In the genomic region with DNA sequence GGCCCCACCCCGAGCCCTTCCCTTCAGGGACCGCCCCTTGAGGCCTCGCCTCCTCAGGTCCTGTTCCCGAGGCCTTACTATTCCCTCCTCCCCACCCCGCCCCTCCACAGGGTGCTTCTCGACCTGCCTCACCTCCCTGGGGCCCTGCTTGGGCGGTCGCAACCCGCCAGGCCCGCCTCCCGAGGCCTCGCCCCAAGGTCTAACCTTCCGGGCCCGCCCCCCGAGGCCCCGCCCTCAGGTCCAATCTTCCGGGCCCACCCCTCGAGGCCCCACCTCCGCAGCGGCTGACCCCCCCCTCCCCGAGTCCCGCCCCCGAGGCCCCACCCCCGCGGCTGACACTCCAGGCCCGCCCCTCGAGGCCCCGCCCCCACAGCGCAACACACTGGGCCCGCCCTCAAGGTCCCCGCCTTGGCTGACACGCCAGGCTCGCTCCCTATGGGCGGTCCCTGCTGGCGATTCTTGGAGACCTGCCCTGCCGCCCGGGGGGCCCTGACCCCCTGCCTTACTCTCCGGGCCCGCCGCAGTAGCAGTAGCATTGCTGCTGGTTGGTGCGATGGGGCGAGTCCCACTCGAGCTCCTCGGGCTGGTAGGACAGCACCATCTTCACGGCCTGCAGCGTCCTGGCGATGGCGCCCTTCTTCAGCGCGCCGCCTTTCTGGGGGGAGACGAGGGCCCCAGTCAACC, we compare ENCODE assay signal across 8 cellular contexts. TPM values are rescaled to one million over a fixed set of nuclear protein-coding genes. Genes with fewer than 3 reads are reported as not detected.
DNase-seq lines count a peak whose midpoint lies in the region; ATAC-seq, FAIRE-seq and TF ChIP-seq lines count a peak whose summit lies in the region.

No MANE protein-coding gene starts in this region.

- no peak overlapping the region for H3K27ac ChIP-seq in endodermal cell (ENCODE audit: low read depth, low read length)

- H3K27ac Mint-ChIP-seq in endodermal cell (peak overlapping the region; percentile 83), mesothelial cell of epicardium (peak overlapping the region; percentile 89)

- H3K27me3 Mint-ChIP-seq in endodermal cell (ENCODE audit: insufficient read depth) (no peaks in the 10 kb centered on the region), mesothelial cell of epicardium (ENCODE audit: low read depth) (no peaks in the 10 kb centered on the region)

- ATAC-seq in HG03039 (IDR thresholded peaks at IDR 0.05; ENCODE audit: unreplicated experiment), result peak; percentile 89

- peaks cover 12% of the 10 kb centered on the region for H3K4me1 Mint-ChIP-seq in endodermal cell
- peaks cover 10% of the 10 kb centered on the region for H3K4me1 Mint-ChIP-seq in mesothelial cell of epicardium

- WGBS in endodermal cell (ENCODE audit: insufficient coverage in 1 of 2, insufficient read length in 1 of 2), 2 experiments, result 10 to 58% methylated on average over 8 to 52 of the region's 52 CpGs

- peak; percentile 64 for TF ChIP-seq CTCF in endodermal cell (conservative IDR thresholded peaks at IDR 0.05)
- no peak for TF ChIP-seq CTCF in mesothelial cell of epicardium (IDR thresholded peaks at IDR 0.05; ENCODE audit: unreplicated experiment)

- peak; percentile 33 for DNase-seq in A172 (ENCODE audit: low spot score)
- DNase-seq in GM18507 (ENCODE audit: extremely low spot score, insufficient read length, low read depth), result peak; percentile 95
- peak; percentile 99 for DNase-seq in NCI-H774 (lab: John Stamatoyannopoulos, UW)
- DNase-seq in activated CD8-positive, alpha-beta memory T cell treated with anti-CD3 and anti-CD28 coated beads, Interleukin-2, amount 50 U/mL, for 1 hour (ENCODE audit: extremely low read depth), result peak; percentile 92
- DNase-seq in endodermal cell, result peak; percentile 100
- DNase-seq in mesothelial cell of epicardium (ENCODE audit: low spot score in 2 of 2, unreplicated experiment in 2 of 2), result peak; percentile 90 to 93
- peak; percentile 91 to 92 for DNase-seq in stimulated activated CD8-positive, alpha-beta memory T cell treated with anti-CD3 and anti-CD28 coated beads, Interleukin-15, amount 100 ng/mL, for 4 hours (ENCODE audit: low read depth in 2 of 2)

- H3K9me3 Mint-ChIP-seq in endodermal cell (no peaks in the 10 kb centered on the region), mesothelial cell of epicardium (no peaks in the 10 kb centered on the region)

- peak overlapping the region; percentile 73 for H3K4me3 ChIP-seq in endodermal cell (ENCODE audit: low read length)

- H3K4me1 ChIP-seq in endodermal cell (ENCODE audit: control insufficient read depth, insufficient read depth, low read length), result peaks cover 8% of the 10 kb centered on the region

- H3K36me3 ChIP-seq in endodermal cell (ENCODE audit: control insufficient read depth, insufficient read depth, low read length), result peaks cover 5% of the 10 kb centered on the region

- H3K36me3 Mint-ChIP-seq in endodermal cell (ENCODE audit: low read depth) (peaks cover 5% of the 10 kb centered on the region), mesothelial cell of epicardium (peaks cover 6% of the 10 kb centered on the region)

- H3K9me3 ChIP-seq in endodermal cell (ENCODE audit: control insufficient read depth, low read length), result no peaks in the 10 kb centered on the region

- peak overlapping the region; percentile 72 for H3K4me3 Mint-ChIP-seq in endodermal cell
- peak overlapping the region; percentile 85 for H3K4me3 Mint-ChIP-seq in mesothelial cell of epicardium

- FAIRE-seq in GM18507 (lab: Jason Lieb, UNC), result peak; percentile 73

- no peaks in the 10 kb centered on the region for H3K27me3 ChIP-seq in endodermal cell (ENCODE audit: control insufficient read depth, insufficient read depth, low read length, poor library complexity, severe bottlenecking)

- H3K9ac ChIP-seq in endodermal cell (ENCODE audit: extremely low read depth, low read length, poor library complexity, severe bottlenecking), result no peak overlapping the region

RNA-seq across cellular contexts. Expression of gene PHF19, which starts 8.2 kb away (rescaled TPM):
- 47.0 and 47.8 TPM in 2 replicates for total RNA-seq in A172 (2014; rRNA removed; shearing (Covaris generic))
- 10 to 100 TPM; 17.9 to 21.9 TPM for total RNA-seq in endodermal cell
- polyA plus RNA-seq in endodermal cell (2013, experiment 1 of 2), result 30.5 TPM
- 27.9 TPM for polyA plus RNA-seq in endodermal cell (2013, experiment 2 of 2)
- 36.0 to 44.5 TPM (median 41.6 TPM) in 3 replicates for total RNA-seq in mesothelial cell of epicardium

RNA-seq across cellular contexts. Expression of gene PSMD5, which starts 26.1 kb away (rescaled TPM):
- total RNA-seq in A172 (2014; rRNA removed; shearing (Covaris generic)), result 56.1 and 65.9 TPM in 2 replicates
- total RNA-seq in endodermal cell (10 to 100 TPM; 21.8 to 52.7 TPM), mesothelial cell of epicardium (46.9 to 57.3 TPM (median 56.1 TPM) in 3 replicates)
- polyA plus RNA-seq in endodermal cell (2013, experiment 1 of 2), result 29.3 TPM
- 28.7 TPM for polyA plus RNA-seq in endodermal cell (2013, experiment 2 of 2)

RNA-seq across cellular contexts. Expression of gene TRAF1, which starts 57.8 kb away (rescaled TPM):
- total RNA-seq in A172 (2014; rRNA removed; shearing (Covaris generic)), result 0.91 and 0.95 TPM in 2 replicates
- total RNA-seq in endodermal cell, result 1 to 10 TPM; 3.6 to 8.2 TPM
- 3.1 TPM for polyA plus RNA-seq in endodermal cell (2013, experiment 1 of 2)
- polyA plus RNA-seq in endodermal cell (2013, experiment 2 of 2), result 2.6 TPM
- total RNA-seq in mesothelial cell of epicardium, result 7.7 to 8.2 TPM (median 8.0 TPM) in 3 replicates

Comparison
In these comparisons a context has a peak if more than half of its experiments do, and no peak if none do; other contexts are left out.
1. DNase-seq: peak in every context shown above with its lines; median percentile 100 in endodermal cell; 99 in NCI-H774; 95 in GM18507; 92 in activated CD8-positive, alpha-beta memory T cell treated with anti-CD3 and anti-CD28 coated beads, Interleukin-2, amount 50 U/mL, for 1 hour; 92 in mesothelial cell of epicardium; 92 in stimulated activated CD8-positive, alpha-beta memory T cell treated with anti-CD3 and anti-CD28 coated beads, Interleukin-15, amount 100 ng/mL, for 4 hours; 33 in A172.